ENCODE assay signal across 25 cellular contexts in the genomic region with DNA sequence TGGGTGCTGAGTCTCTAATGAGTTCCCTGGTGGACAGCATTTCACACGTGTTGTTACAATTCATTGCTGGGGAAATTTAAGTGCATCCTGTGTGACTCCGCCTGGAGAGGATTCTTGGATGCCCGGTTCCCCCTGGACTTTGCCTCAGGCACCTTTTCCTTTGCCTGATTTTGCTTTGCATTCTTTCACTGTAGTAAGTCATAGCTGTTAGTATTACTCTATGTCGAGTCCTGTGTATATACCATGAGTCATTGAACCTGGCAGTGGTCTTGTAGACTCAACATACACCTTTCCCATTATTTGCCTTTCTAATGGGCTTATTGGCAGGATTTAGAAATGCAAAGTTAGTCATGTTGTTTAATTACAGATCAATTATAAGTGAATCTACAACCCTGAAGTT.
DNase-seq lines count a peak whose midpoint lies in the region; ATAC-seq and TF ChIP-seq lines count a peak whose summit lies in the region.
"Had no signal": no experiment of that assay in that cellular context is flagged by ENCODE, and none has a peak within 500 bp of the region (broad histone marks: within the 10 kb centered on the region; RNA-seq: fewer than 3 reads in every experiment).

No MANE protein-coding gene starts in this region.

- H3K27ac ChIP-seq in breast epithelium: no peak overlapping the region
- H3K27ac ChIP-seq: 22Rv1, brain microvascular endothelial cell had no signal

- no peak for TF ChIP-seq POLR2A in breast epithelium (IDR thresholded peaks at IDR 0.05)

- H3K27me3 Mint-ChIP-seq in MCF 10A (ENCODE audit: insufficient read depth, unreplicated experiment): no peaks in the 10 kb centered on the region
- H3K27me3 Mint-ChIP-seq in stimulated activated naive B cell treated with anti-CD40 and anti-IgM and Interleukin-4, amounts not matched to agents 10 μg/mL and 1 μg/mL and 100 μg/mL, for 72 hours: no peaks in the 10 kb centered on the region
- H3K27me3 Mint-ChIP-seq in mesothelial cell of epicardium (ENCODE audit: low read depth): no peaks in the 10 kb centered on the region
- H3K27me3 Mint-ChIP-seq in endothelial cell (ENCODE audit: unreplicated experiment): no peaks in the 10 kb centered on the region
- H3K27me3 Mint-ChIP-seq: activated CD4-positive, alpha-beta T cell treated with anti-CD3 and anti-CD28 coated beads, Interleukin-2, amount 10 ng/mL, durations not matched to agents 7 days and 5 days; activated T-cell treated with anti-CD3 and anti-CD28 coated beads, Interleukin-2, amount 50 U/mL, for 24 hours had no signal

- BruUV-seq in MCF 10A (replicated peaks; lab: Mats Ljungman, UMichigan): no TSS peak

- intact Hi-C loops in MCF 10A (cut with micrococcal nuclease) (no loop called here), breast epithelium (cut with DNase I; ENCODE audit: low total_unique reads) (no loop called here)

- peak; percentile 69 for DNase-seq in MCF 10A (ENCODE audit: unreplicated experiment)
- no peak for DNase-seq in breast epithelium (ENCODE audit: low spot score in 2 of 2)
- DNase-seq in RPMI7951 (ENCODE audit: low read depth): peak; percentile 58
- peak; percentile 89 for DNase-seq in epithelial cell of esophagus (ENCODE audit: low read depth)
- DNase-seq in stimulated activated naive B cell treated with anti-CD40 and anti-IgM and Interleukin-4, amounts not matched to agents 10 μg/mL and 1 μg/mL and 100 μg/mL, for 72 hours: no peak
- DNase-seq in NCI-H446 treated with DMSO at 0.1 percent for 48 hours (lab: John Stamatoyannopoulos, UW): no peak
- DNase-seq in mesothelial cell of epicardium (ENCODE audit: low spot score in 2 of 2, unreplicated experiment in 2 of 2): no peak
- DNase-seq in endothelial cell (ENCODE audit: low spot score): no peak
- DNase-seq: activated CD4-positive, alpha-beta T cell treated with anti-CD3 and anti-CD28 coated beads, Interleukin-2, amount 10 ng/mL, durations not matched to agents 7 days and 5 days; activated gamma-delta T cell; activated T-cell treated with anti-CD3 and anti-CD28 coated beads, Interleukin-2, amount 50 U/mL, for 24 hours; brain microvascular endothelial cell; CD8-positive, alpha-beta T cell; DMS 273 treated with DMSO at 0.1 percent for 48 hours; effector CD4-positive, alpha-beta T cell; GOT3; MM.1S; NCI-H1417; NCI-H2029 treated with DMSO at 0.1 percent for 48 hours; NCI-H345; SHP77 treated with DMSO at 0.1 percent for 48 hours; stimulated activated naive CD8-positive, alpha-beta T cell treated with anti-CD3 and anti-CD28 coated beads, Interleukin-15, Interleukin-2, amounts not matched to agents 100 U/mL and 50 U/mL, for 24 hours had no signal

- H3K9me3 ChIP-seq in breast epithelium: no peaks in the 10 kb centered on the region

- H3K4me1 Mint-ChIP-seq in MCF 10A (ENCODE audit: insufficient read depth, unreplicated experiment): no peaks in the 10 kb centered on the region
- peaks cover 11 to 12% of the 10 kb centered on the region in 2 donors for H3K4me1 Mint-ChIP-seq in stimulated activated naive B cell treated with anti-CD40 and anti-IgM and Interleukin-4, amounts not matched to agents 10 μg/mL and 1 μg/mL and 100 μg/mL, for 72 hours
- H3K4me1 Mint-ChIP-seq in mesothelial cell of epicardium: no peaks in the 10 kb centered on the region
- H3K4me1 Mint-ChIP-seq in endothelial cell (ENCODE audit: unreplicated experiment): peaks cover 6% of the 10 kb centered on the region

- H3K36me3 ChIP-seq in breast epithelium: no peaks in the 10 kb centered on the region
- H3K36me3 ChIP-seq: brain microvascular endothelial cell had no signal

- no peak for ATAC-seq in stimulated activated naive B cell treated with anti-CD40 and anti-IgM and Interleukin-4, amounts not matched to agents 10 μg/mL and 1 μg/mL and 100 μg/mL, for 72 hours (replicated peaks)
- ATAC-seq: CD8-positive, alpha-beta T cell; esophagus mucosa; K562; stimulated activated naive CD8-positive, alpha-beta T cell treated with anti-CD3 and anti-CD28 coated beads, Interleukin-15, Interleukin-2, amounts not matched to agents 100 U/mL and 50 U/mL, for 24 hours had no signal

- no peaks in the 10 kb centered on the region for H3K4me1 ChIP-seq in breast epithelium

- CTCF ChIA-PET in MCF 10A (lab: Yijun Ruan, JAX): interaction anchor here (0.8 kb wide), 1 partner anchor 8 kb away, joined by 3 read pairs; no protein-coding TSS in a partner anchor

- H3K27me3 ChIP-seq in breast epithelium: no peaks in the 10 kb centered on the region
- H3K27me3 ChIP-seq: brain microvascular endothelial cell had no signal

- H3K36me3 Mint-ChIP-seq in MCF 10A (ENCODE audit: insufficient read depth, unreplicated experiment) (peaks cover 6% of the 10 kb centered on the region), mesothelial cell of epicardium (peaks cover 29% of the 10 kb centered on the region), endothelial cell (ENCODE audit: low read depth, unreplicated experiment) (peaks cover 5% of the 10 kb centered on the region)
- peaks cover 43 to 62% of the 10 kb centered on the region in 2 donors for H3K36me3 Mint-ChIP-seq in stimulated activated naive B cell treated with anti-CD40 and anti-IgM and Interleukin-4, amounts not matched to agents 10 μg/mL and 1 μg/mL and 100 μg/mL, for 72 hours

- H3K4me3 Mint-ChIP-seq in MCF 10A (ENCODE audit: unreplicated experiment) (no peak overlapping the region), mesothelial cell of epicardium (no peak overlapping the region), endothelial cell (ENCODE audit: unreplicated experiment) (no peak overlapping the region)
- no peak overlapping the region for H3K4me3 Mint-ChIP-seq in stimulated activated naive B cell treated with anti-CD40 and anti-IgM and Interleukin-4, amounts not matched to agents 10 μg/mL and 1 μg/mL and 100 μg/mL, for 72 hours
- H3K4me3 Mint-ChIP-seq: activated CD4-positive, alpha-beta T cell treated with anti-CD3 and anti-CD28 coated beads, Interleukin-2, amount 10 ng/mL, durations not matched to agents 7 days and 5 days; activated T-cell treated with anti-CD3 and anti-CD28 coated beads, Interleukin-2, amount 50 U/mL, for 24 hours; CD8-positive, alpha-beta T cell had no signal

- H3K27ac Mint-ChIP-seq in MCF 10A (ENCODE audit: low read depth, unreplicated experiment): no peak overlapping the region
- peak overlapping the region; percentile 47 for H3K27ac Mint-ChIP-seq in stimulated activated naive B cell treated with anti-CD40 and anti-IgM and Interleukin-4, amounts not matched to agents 10 μg/mL and 1 μg/mL and 100 μg/mL, for 72 hours
- H3K27ac Mint-ChIP-seq in mesothelial cell of epicardium: no peak overlapping the region
- no peak overlapping the region for H3K27ac Mint-ChIP-seq in endothelial cell (ENCODE audit: unreplicated experiment)
- H3K27ac Mint-ChIP-seq: activated CD4-positive, alpha-beta T cell treated with anti-CD3 and anti-CD28 coated beads, Interleukin-2, amount 10 ng/mL, durations not matched to agents 7 days and 5 days; activated T-cell treated with anti-CD3 and anti-CD28 coated beads, Interleukin-2, amount 50 U/mL, for 24 hours; CD8-positive, alpha-beta T cell had no signal

- H3K9me3 Mint-ChIP-seq in MCF 10A (ENCODE audit: unreplicated experiment): no peaks in the 10 kb centered on the region
- no peaks in the 10 kb centered on the region for H3K9me3 Mint-ChIP-seq in stimulated activated naive B cell treated with anti-CD40 and anti-IgM and Interleukin-4, amounts not matched to agents 10 μg/mL and 1 μg/mL and 100 μg/mL, for 72 hours
- no peaks in the 10 kb centered on the region for H3K9me3 Mint-ChIP-seq in mesothelial cell of epicardium
- H3K9me3 Mint-ChIP-seq in endothelial cell (ENCODE audit: unreplicated experiment): no peaks in the 10 kb centered on the region
- H3K9me3 Mint-ChIP-seq: activated T-cell treated with anti-CD3 and anti-CD28 coated beads, Interleukin-2, amount 50 U/mL, for 24 hours; CD8-positive, alpha-beta T cell had no signal

- POLR2A ChIA-PET in MCF 10A (lab: Yijun Ruan, JAX): interaction anchor here (0.8 to 1.3 kb wide), 2 partner anchors 27 to 32 kb away, joined by 3 read pairs; no protein-coding TSS in a partner anchor

- no peak for TF ChIP-seq CTCF in MCF 10A (IDR thresholded peaks at IDR 0.05; ENCODE audit: unreplicated experiment)
- TF ChIP-seq CTCF in breast epithelium (IDR thresholded peaks at IDR 0.05): no peak
- TF ChIP-seq CTCF in epithelial cell of esophagus (IDR thresholded peaks at IDR 0.05; ENCODE audit: insufficient read depth, low read depth, low read length, missing control alignments): no peak
- no peak for TF ChIP-seq CTCF in mesothelial cell of epicardium (IDR thresholded peaks at IDR 0.05; ENCODE audit: unreplicated experiment)
- no peak for TF ChIP-seq CTCF in endothelial cell (IDR thresholded peaks at IDR 0.05; ENCODE audit: unreplicated experiment)

- H3K4me3 ChIP-seq in breast epithelium (no peak overlapping the region), epithelial cell of esophagus (ENCODE audit: low read length) (no peak overlapping the region)
- H3K4me3 ChIP-seq: K562 had no signal

Comparison
In these comparisons a context has a peak if more than half of its experiments do, and no peak if none do; other contexts are left out.
1. DNase-seq: peak in MCF 10A (single experiment), RPMI7951 (single experiment) and epithelial cell of esophagus (single experiment); none in breast epithelium (0 of 2), stimulated activated naive B cell treated with anti-CD40 and anti-IgM and Interleukin-4, amounts not matched to agents 10 μg/mL and 1 μg/mL and 100 μg/mL, for 72 hours (single experiment), NCI-H446 treated with DMSO at 0.1 percent for 48 hours (single experiment), mesothelial cell of epicardium (0 of 2) and endothelial cell (single experiment).